26 cellular contexts compared by ENCODE assay signal in the genomic region with DNA sequence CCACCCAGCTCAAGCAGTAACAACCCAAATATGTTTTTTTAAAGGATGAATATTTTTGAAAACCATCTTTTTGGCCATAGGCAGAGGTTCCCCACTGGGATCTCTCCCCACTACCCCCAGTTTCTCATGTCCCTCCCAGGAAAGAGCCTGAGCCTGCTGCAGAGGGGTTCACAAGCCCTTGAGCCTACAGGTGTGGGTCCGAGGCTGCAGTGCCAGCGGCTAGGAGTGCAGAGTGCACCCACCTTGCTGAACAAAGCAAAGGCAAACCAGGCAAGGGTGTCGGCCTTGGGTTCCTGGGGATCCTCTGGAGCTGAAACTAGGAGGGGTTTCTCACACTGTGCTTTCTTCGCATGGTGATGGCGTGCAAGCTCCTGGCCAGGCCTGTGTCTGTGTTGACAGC. TPM values are rescaled to one million over a fixed set of nuclear protein-coding genes. Genes with fewer than 3 reads are reported as not detected.
"Had no signal": no experiment of that assay in that cellular context is flagged by ENCODE, and none has a peak within 500 bp of the region (broad histone marks: within the 10 kb centered on the region; RNA-seq: fewer than 3 reads in every experiment).

No MANE protein-coding gene starts in this region.

- H2AFZ ChIP-seq: neural progenitor cell had no signal

- H3K27ac ChIP-seq: left ventricle myocardium inferior, neural progenitor cell, ovary, right lobe of liver, testis, tibial artery, upper lobe of right lung had no signal

- DNase-seq: hypothalamus; immature natural killer cell; kidney; left ventricle myocardium inferior; mesendoderm; naive B cell; natural killer cell; nephron progenitor cell; ovary; right lobe of liver; stimulated activated CD4-positive, alpha-beta T cell treated with anti-CD3 and anti-CD28 coated beads, Interleukin-2, amount 100 ng/mL, for 24 hours; stimulated activated CD4-positive, alpha-beta T cell treated with anti-CD3 and anti-CD28 coated beads, Interleukin-4, amount 100 ng/mL, for 1 hour; stimulated activated naive B cell treated with anti-CD40 and anti-IgM and Interleukin-4, amounts not matched to agents 10 μg/mL and 1 μg/mL and 100 μg/mL, for 72 hours; stimulated activated naive CD8-positive, alpha-beta T cell treated with anti-CD3 and anti-CD28 coated beads, Interleukin-15, Interleukin-2, amounts not matched to agents 100 U/mL and 50 U/mL, for 24 hours; testis; tibial artery; trophoblast cell; upper lobe of right lung had no signal

- FAIRE-seq: islet of Langerhans, kidney, urothelium cell line had no signal

- H3K27me3 ChIP-seq: neural progenitor cell, ovary, right atrium auricular region, right lobe of liver, testis, tibial artery, upper lobe of right lung had no signal

- H3K9ac ChIP-seq: neural progenitor cell had no signal

- ATAC-seq: natural killer cell; right lobe of liver; stimulated activated naive B cell treated with anti-CD40 and anti-IgM and Interleukin-4, amounts not matched to agents 10 μg/mL and 1 μg/mL and 100 μg/mL, for 72 hours; stimulated activated naive CD8-positive, alpha-beta T cell treated with anti-CD3 and anti-CD28 coated beads, Interleukin-15, Interleukin-2, amounts not matched to agents 100 U/mL and 50 U/mL, for 24 hours; upper lobe of right lung had no signal

- H3K36me3 ChIP-seq: left ventricle myocardium inferior, neural progenitor cell, ovary, right atrium auricular region, right lobe of liver, tibial artery, upper lobe of right lung had no signal

- H3K4me1 ChIP-seq: neural progenitor cell, right lobe of liver, tibial artery, upper lobe of right lung had no signal

- H3K4me2 ChIP-seq: neural progenitor cell, smooth muscle cell had no signal

- H3K9me3 ChIP-seq: left ventricle myocardium inferior, ovary, right atrium auricular region, right lobe of liver, testis, tibial artery, upper lobe of right lung had no signal

- H3K4me3 ChIP-seq: left ventricle myocardium inferior, lung, neural progenitor cell, ovary, right atrium auricular region, right lobe of liver, smooth muscle cell, testis, tibial artery, upper lobe of right lung had no signal

RNA-seq across cellular contexts. Expression of a gene that starts 36.5 kb away (rescaled TPM):
- total RNA-seq: left ventricle myocardium inferior, mononuclear cell, right atrium auricular region, right lobe of liver, smooth muscle cell, subcutaneous adipose tissue, upper lobe of right lung had no signal

RNA-seq across cellular contexts. Expression of a gene that starts 40.0 kb away (rescaled TPM):
- total RNA-seq: mononuclear cell had no signal
